ENCODE assay signal across 20 cellular contexts in the genomic region with DNA sequence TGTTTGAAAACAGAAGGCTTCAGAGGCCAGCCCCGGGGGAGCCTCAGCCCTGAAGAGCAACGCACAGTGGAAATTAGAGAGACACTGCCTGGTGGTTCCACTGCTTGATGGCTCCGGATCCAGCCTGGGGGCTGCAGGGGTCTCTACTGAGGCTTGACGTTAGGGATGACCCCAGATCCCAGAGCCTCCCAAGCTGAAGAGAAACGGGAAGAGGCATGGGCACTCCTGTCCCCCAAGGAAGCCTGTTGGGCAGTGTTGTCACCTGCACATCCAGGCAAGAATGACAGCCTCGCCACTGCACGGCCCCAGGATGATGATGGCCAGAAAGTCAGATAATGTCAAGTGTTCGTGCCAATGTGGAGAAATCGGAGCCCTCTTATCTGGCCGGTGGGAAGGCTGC. TPM values are rescaled to one million over a fixed set of nuclear protein-coding genes. Genes with fewer than 3 reads are reported as not detected.
DNase-seq lines count a peak whose midpoint lies in the region; ATAC-seq and TF ChIP-seq lines count a peak whose summit lies in the region.
"Had no signal": no experiment of that assay in that cellular context is flagged by ENCODE, and none has a peak within 500 bp of the region (broad histone marks: within the 10 kb centered on the region; RNA-seq: fewer than 3 reads in every experiment).

No MANE protein-coding gene starts in this region.

- H3K4me3 Mint-ChIP-seq in chondrocyte (ENCODE audit: unreplicated experiment) = no peak overlapping the region
- H3K4me3 Mint-ChIP-seq in osteocyte (ENCODE audit: unreplicated experiment) = no peak overlapping the region
- H3K4me3 Mint-ChIP-seq: CD8-positive, alpha-beta memory T cell; IgD-negative memory B cell had no signal

- intact Hi-C loops in cardiac septum (cut with DNase I) = no loop called here
- intact Hi-C loops in upper lobe of right lung (cut with DNase I) = no loop called here

- H3K27me3 ChIP-seq in right atrium auricular region (no peaks in the 10 kb centered on the region), upper lobe of right lung (no peaks in the 10 kb centered on the region)
- H3K27me3 ChIP-seq: BLaER1 treated with 17β-estradiol and CSF1 and Interleukin-3, amounts not matched to agents 10 nM and 100 nM had no signal

- no peak for TF ChIP-seq CTCF in right atrium auricular region (IDR thresholded peaks at IDR 0.05)
- TF ChIP-seq CTCF in chondrocyte (IDR thresholded peaks at IDR 0.05) = no peak
- TF ChIP-seq CTCF in osteocyte (IDR thresholded peaks at IDR 0.05) = no peak
- no peak for TF ChIP-seq CTCF in upper lobe of right lung (IDR thresholded peaks at IDR 0.05)

- H3K36me3 Mint-ChIP-seq in chondrocyte (ENCODE audit: low read depth) = peaks cover 4% of the 10 kb centered on the region
- no peaks in the 10 kb centered on the region for H3K36me3 Mint-ChIP-seq in osteocyte (ENCODE audit: unreplicated experiment)
- H3K36me3 Mint-ChIP-seq: CD8-positive, alpha-beta memory T cell had no signal

- H3K4me1 Mint-ChIP-seq in chondrocyte (ENCODE audit: low read depth) = no peaks in the 10 kb centered on the region
- no peaks in the 10 kb centered on the region for H3K4me1 Mint-ChIP-seq in osteocyte (ENCODE audit: unreplicated experiment)
- H3K4me1 Mint-ChIP-seq: CD8-positive, alpha-beta memory T cell; IgD-negative memory B cell had no signal

- H3K36me3 ChIP-seq in right atrium auricular region = no peaks in the 10 kb centered on the region
- no peaks in the 10 kb centered on the region for H3K36me3 ChIP-seq in upper lobe of right lung
- H3K36me3 ChIP-seq: BLaER1 treated with 17β-estradiol and CSF1 and Interleukin-3, amounts not matched to agents 10 nM and 100 nM; HAP-1 had no signal

- no peak overlapping the region for H3K27ac Mint-ChIP-seq in chondrocyte (ENCODE audit: unreplicated experiment)
- no peak overlapping the region for H3K27ac Mint-ChIP-seq in osteocyte (ENCODE audit: unreplicated experiment)
- H3K27ac Mint-ChIP-seq: CD8-positive, alpha-beta memory T cell; IgD-negative memory B cell had no signal

- H3K27me3 Mint-ChIP-seq in chondrocyte (ENCODE audit: low read depth) (peaks cover 21% of the 10 kb centered on the region), osteocyte (ENCODE audit: unreplicated experiment) (peaks cover 17% of the 10 kb centered on the region)

- ATAC-seq in upper lobe of right lung (no peak), GM18520 (IDR thresholded peaks at IDR 0.05; ENCODE audit: unreplicated experiment) (no peak)
- ATAC-seq: A549 had no signal

- H3K9me3 ChIP-seq in right atrium auricular region = no peaks in the 10 kb centered on the region
- H3K9me3 ChIP-seq in upper lobe of right lung = no peaks in the 10 kb centered on the region
- H3K9me3 ChIP-seq: A549; BLaER1 treated with 17β-estradiol and CSF1 and Interleukin-3, amounts not matched to agents 10 nM and 100 nM; HAP-1 had no signal

- H3K4me3 ChIP-seq in right atrium auricular region (no peak overlapping the region), upper lobe of right lung (no peak overlapping the region)
- H3K4me3 ChIP-seq: A549; BLaER1 treated with 17β-estradiol and CSF1 and Interleukin-3, amounts not matched to agents 10 nM and 100 nM; HAP-1 had no signal

- H3K27ac ChIP-seq in right atrium auricular region (no peak overlapping the region), upper lobe of right lung (no peak overlapping the region)
- H3K27ac ChIP-seq: A549; BLaER1 treated with 17β-estradiol and CSF1 and Interleukin-3, amounts not matched to agents 10 nM and 100 nM; HL-60 had no signal

- H3K9me3 Mint-ChIP-seq in chondrocyte (ENCODE audit: low read depth) (peaks cover 4% of the 10 kb centered on the region), osteocyte (ENCODE audit: unreplicated experiment) (no peaks in the 10 kb centered on the region)
- H3K9me3 Mint-ChIP-seq: CD8-positive, alpha-beta memory T cell; IgD-negative memory B cell had no signal

- H3K4me1 ChIP-seq in right atrium auricular region = no peaks in the 10 kb centered on the region
- H3K4me1 ChIP-seq in upper lobe of right lung = no peaks in the 10 kb centered on the region
- H3K4me1 ChIP-seq: A549; BLaER1 treated with 17β-estradiol and CSF1 and Interleukin-3, amounts not matched to agents 10 nM and 100 nM; HAP-1 had no signal

- peak; percentile 41 for DNase-seq in cardiac septum (ENCODE audit: low spot score)
- DNase-seq in right atrium auricular region (ENCODE audit: low spot score) = no peak
- peak; percentile 46 for DNase-seq in chondrocyte (ENCODE audit: low spot score)
- DNase-seq in osteocyte (ENCODE audit: extremely low spot score, unreplicated experiment) = peak; percentile 66
- DNase-seq in upper lobe of right lung = peak; percentile 41
- no peak for DNase-seq in T-helper 9 cell
- DNase-seq in NCI-H146 (lab: John Stamatoyannopoulos, UW) = no peak
- DNase-seq: CD8-positive, alpha-beta memory T cell; DMS79 treated with DMSO at 0.1 percent for 48 hours; Kasumi-1; NCI-H1105; NCI-H1694 treated with DMSO at 0.1 percent for 48 hours; NCI-H446; NCI-H69 had no signal

RNA-seq across cellular contexts. Expression of a gene that starts 56.8 kb away (rescaled TPM):
- total RNA-seq in cardiac septum = not detected
- not detected for total RNA-seq in right atrium auricular region
- not detected in 3 replicates for total RNA-seq in chondrocyte
- 2.3 and 2.5 TPM in 2 replicates for total RNA-seq in osteocyte
- not detected for total RNA-seq in upper lobe of right lung
- total RNA-seq: CD8-positive, alpha-beta memory T cell had no signal

Comparison
In these comparisons a context has a peak if more than half of its experiments do, and no peak if none do; other contexts are left out.
1. DNase-seq: peak in cardiac septum (single experiment), chondrocyte (single experiment), osteocyte (single experiment) and upper lobe of right lung (single experiment); none in right atrium auricular region (single experiment), T-helper 9 cell (single experiment) and NCI-H146 (single experiment).